23 cellular contexts compared by ENCODE assay signal in the genomic region with DNA sequence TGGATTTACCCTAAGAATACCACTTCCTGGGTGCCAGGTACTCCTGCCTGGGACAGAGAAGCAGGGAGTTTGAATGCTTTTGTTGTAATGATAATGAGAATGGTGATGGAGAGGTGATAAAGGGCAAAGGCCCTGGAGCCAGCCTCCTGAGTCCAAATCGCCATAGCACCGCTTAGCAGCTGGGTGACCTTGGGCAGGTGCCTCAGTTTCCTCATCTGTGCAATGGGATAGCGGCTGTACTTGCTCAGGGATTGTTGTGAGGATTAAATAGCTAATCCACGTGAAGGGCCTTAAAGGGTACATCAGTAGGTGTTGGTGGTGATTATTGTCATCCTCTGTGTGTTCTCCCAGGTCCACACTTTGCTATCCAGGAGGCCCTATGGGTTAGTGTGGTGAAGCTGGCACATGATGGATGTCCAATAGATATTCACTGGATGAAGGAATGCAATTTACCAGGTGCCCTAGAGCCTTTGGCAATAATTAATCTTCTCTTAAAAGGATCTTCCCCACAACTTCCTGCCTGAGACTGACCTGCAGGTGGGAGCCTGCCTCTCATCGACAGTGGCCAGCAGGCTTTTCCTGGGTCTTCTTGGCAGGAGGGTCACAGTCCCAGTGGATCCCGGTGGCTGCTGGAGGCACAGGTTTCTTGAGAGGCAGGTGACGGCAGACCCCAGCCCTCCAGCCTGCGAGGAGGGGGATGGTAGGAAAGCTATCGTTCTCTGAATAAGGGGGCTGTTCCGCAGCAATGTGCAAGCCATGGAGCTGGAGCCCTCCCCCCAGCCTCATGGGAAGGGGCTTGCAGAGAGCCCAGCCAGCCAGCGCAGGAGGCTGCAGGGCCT.
DNase-seq lines count a peak whose midpoint lies in the region; ATAC-seq, FAIRE-seq and TF ChIP-seq lines count a peak whose summit lies in the region.
"Had no signal": no experiment of that assay in that cellular context is flagged by ENCODE, and none has a peak within 500 bp of the region (broad histone marks: within the 10 kb centered on the region; RNA-seq: fewer than 3 reads in every experiment).

No MANE protein-coding gene starts in this region.

- FAIRE-seq in HepG2 (lab: Jason Lieb, UNC): no peak
- FAIRE-seq: GM12891, pancreas, small intestine had no signal

- no peak overlapping the region for H3K4me2 ChIP-seq in HepG2 (ENCODE audit: low read depth, low read length)

- no peak for TF ChIP-seq EP300 in HepG2 (IDR thresholded peaks at IDR 0.05; ENCODE audit: low read depth in 2 of 2, low read length in 2 of 2)
- no peak for TF ChIP-seq EP300 in HepG2 (CRISPR knock-in tag; IDR thresholded peaks at IDR 0.05; ENCODE audit: borderline replicate concordance)
- no peak for TF ChIP-seq EP300 in stomach (IDR thresholded peaks at IDR 0.05)

- H3K4me3 ChIP-seq in ascending aorta (no peak overlapping the region), HepG2 (replicated peaks in 1 of 3; ENCODE audit: insufficient read depth in 1 of 3, low read depth in 2 of 3, low read length in 3 of 3) (no peak overlapping the region), stomach (no peak overlapping the region)
- H3K4me3 ChIP-seq: pancreas, SK-N-MC had no signal

- H3K9me3 ChIP-seq in ascending aorta (no peaks in the 10 kb centered on the region), HepG2 (ENCODE audit: low read length) (no peaks in the 10 kb centered on the region), stomach (no peaks in the 10 kb centered on the region)
- H3K9me3 ChIP-seq: pancreas had no signal

- no peak overlapping the region for H3K27ac Mint-ChIP-seq in activated CD8-positive, alpha-beta T cell treated with anti-CD3 and anti-CD28 coated beads, Interleukin-2, amount 10 ng/mL, durations not matched to agents 7 days and 5 days
- H3K27ac Mint-ChIP-seq: activated CD4-positive, alpha-beta T cell treated with anti-CD3 and anti-CD28 coated beads, Interleukin-2, amount 10 ng/mL, durations not matched to agents 24 days and 14 days; activated naive CD8-positive, alpha-beta T cell treated with anti-CD3 and anti-CD28 coated beads for 36 hours had no signal

- POLR2A ChIA-PET in HepG2 (lab: Yijun Ruan, JAX): no interaction called here
- POLR2A ChIA-PET in RWPE1 (lab: Yijun Ruan, JAX; ENCODE audit: low non-redundant PET): no interaction called here
- POLR2A ChIA-PET in activated CD8-positive, alpha-beta T cell treated with anti-CD3 and anti-CD28 coated beads, Interleukin-2, amount 10 ng/mL, durations not matched to agents 7 days and 5 days (lab: Charles Lee): no interaction called here

- H3K9ac ChIP-seq in HepG2 (ENCODE audit: insufficient read depth, low read depth, low read length): no peak overlapping the region

- WGBS in HepG2 (ENCODE audit: low lambda C conversion rate): 96% methylated on average over 8 of the region's 11 CpGs
- 75 to 81% (median 76%) methylated on average over 7 to 11 of the region's 11 CpGs for WGBS in stomach, 5 donors

- no TSS peak for BruUV-seq in HepG2 (replicated peaks; lab: Mats Ljungman, UMichigan)

- no peak overlapping the region for H3K4me3 Mint-ChIP-seq in activated CD8-positive, alpha-beta T cell treated with anti-CD3 and anti-CD28 coated beads, Interleukin-2, amount 10 ng/mL, durations not matched to agents 7 days and 5 days
- H3K4me3 Mint-ChIP-seq: activated CD4-positive, alpha-beta T cell treated with anti-CD3 and anti-CD28 coated beads, Interleukin-2, amount 10 ng/mL, durations not matched to agents 24 days and 14 days; activated naive CD8-positive, alpha-beta T cell treated with anti-CD3 and anti-CD28 coated beads for 36 hours; activated T-cell treated with anti-CD3 and anti-CD28 coated beads, Interleukin-2, amount 50 U/mL, for 4 hours had no signal

- H3K4me1 Mint-ChIP-seq in activated CD8-positive, alpha-beta T cell treated with anti-CD3 and anti-CD28 coated beads, Interleukin-2, amount 10 ng/mL, durations not matched to agents 7 days and 5 days (ENCODE audit: low read depth): no peaks in the 10 kb centered on the region
- H3K4me1 Mint-ChIP-seq: activated CD4-positive, alpha-beta T cell treated with anti-CD3 and anti-CD28 coated beads, Interleukin-2, amount 10 ng/mL, durations not matched to agents 24 days and 14 days; activated naive CD8-positive, alpha-beta T cell treated with anti-CD3 and anti-CD28 coated beads for 36 hours had no signal

- H2AFZ ChIP-seq in HepG2 (ENCODE audit: low read length): no peak overlapping the region

- no peak for TF ChIP-seq POLR2A in HepG2 (IDR thresholded peaks at IDR 0.05; ENCODE audit: insufficient read depth in 1 of 2, low read depth in 2 of 2, low read length in 2 of 2)
- no peak for TF ChIP-seq POLR2A in stomach (IDR thresholded peaks at IDR 0.05)

- CTCF ChIA-PET in HepG2 (lab: Yijun Ruan, JAX; ENCODE audit: low intra/inter-chr PET ratio, low total read pairs) (no interaction called here), RWPE1 (lab: Yijun Ruan, JAX) (interaction anchor here (0.6 kb wide), 1 partner anchor 83 kb away, joined by 4 read pairs; no protein-coding TSS in a partner anchor)
- CTCF ChIA-PET in activated CD8-positive, alpha-beta T cell treated with anti-CD3 and anti-CD28 coated beads, Interleukin-2, amount 10 ng/mL, durations not matched to agents 7 days and 5 days (lab: Charles Lee): no interaction called here

- H3K36me3 ChIP-seq in ascending aorta: no peaks in the 10 kb centered on the region
- H3K36me3 ChIP-seq in HepG2 (replicated peaks in 1 of 2; ENCODE audit: control insufficient read depth in 1 of 2, insufficient read depth in 2 of 2, low read length in 2 of 2): no peaks in the 10 kb centered on the region
- H3K36me3 ChIP-seq in stomach: no peaks in the 10 kb centered on the region
- H3K36me3 ChIP-seq: pancreas had no signal

- intact Hi-C loops in ascending aorta (cut with DNase I) (no loop called here), HepG2 (cut with micrococcal nuclease; ENCODE audit: unreplicated experiment) (no loop called here), stomach (cut with DNase I; ENCODE audit: low total_unique reads) (no loop called here)

- no peak for TF ChIP-seq CTCF in ascending aorta (IDR thresholded peaks at IDR 0.05)
- TF ChIP-seq CTCF in HepG2 (CRISPR knock-in tag; IDR thresholded peaks at IDR 0.05): no peak
- TF ChIP-seq CTCF in stomach (IDR thresholded peaks at IDR 0.05): no peak
- no peak for TF ChIP-seq CTCF in RWPE1 (conservative IDR thresholded peaks at IDR 0.05; ENCODE audit: low read depth)

- TF ChIP-seq RAD21 in HepG2 (CRISPR knock-in tag; IDR thresholded peaks at IDR 0.05): no peak

- H3K36me3 Mint-ChIP-seq in activated CD8-positive, alpha-beta T cell treated with anti-CD3 and anti-CD28 coated beads, Interleukin-2, amount 10 ng/mL, durations not matched to agents 7 days and 5 days (ENCODE audit: low read depth): no peaks in the 10 kb centered on the region
- H3K36me3 Mint-ChIP-seq: activated naive CD8-positive, alpha-beta T cell treated with anti-CD3 and anti-CD28 coated beads for 36 hours had no signal

- no peaks in the 10 kb centered on the region for H3K9me3 Mint-ChIP-seq in activated CD8-positive, alpha-beta T cell treated with anti-CD3 and anti-CD28 coated beads, Interleukin-2, amount 10 ng/mL, durations not matched to agents 7 days and 5 days (ENCODE audit: insufficient read depth)
- H3K9me3 Mint-ChIP-seq: activated CD4-positive, alpha-beta T cell treated with anti-CD3 and anti-CD28 coated beads, Interleukin-2, amount 10 ng/mL, durations not matched to agents 24 days and 14 days; activated naive CD8-positive, alpha-beta T cell treated with anti-CD3 and anti-CD28 coated beads for 36 hours; activated T-cell treated with anti-CD3 and anti-CD28 coated beads, Interleukin-2, amount 50 U/mL, for 4 hours had no signal

- no peaks in the 10 kb centered on the region for H3K79me2 ChIP-seq in HepG2 (ENCODE audit: insufficient read depth, low read length)

- ATAC-seq in activated CD4-positive, CD25-positive, alpha-beta regulatory T cell treated with anti-CD3 and anti-CD28 coated beads, Interleukin-2, amount 50 U/mL, for 24 hours: no peak
- no peak for ATAC-seq in HepG2
- no peak for ATAC-seq in activated CD8-positive, alpha-beta T cell treated with anti-CD3 and anti-CD28 coated beads, Interleukin-2, amount 10 ng/mL, durations not matched to agents 7 days and 5 days
- ATAC-seq: activated T-cell treated with anti-CD3 and anti-CD28 coated beads, Interleukin-2, amount 50 U/mL, for 4 hours; pancreas had no signal

- H3K27me3 ChIP-seq in ascending aorta (no peaks in the 10 kb centered on the region), HepG2 (ENCODE audit: control insufficient read depth in 1 of 2, insufficient read depth in 2 of 2, low read length in 2 of 2) (no peaks in the 10 kb centered on the region), stomach (no peaks in the 10 kb centered on the region)
- H3K27me3 ChIP-seq: pancreas had no signal

- H3K4me1 ChIP-seq in ascending aorta (peaks cover 36 to 63% of the 10 kb centered on the region in 2 donors), HepG2 (ENCODE audit: insufficient read depth, low read length) (peaks cover 27% of the 10 kb centered on the region), stomach (peaks cover 27 to 93% (median 57%) of the 10 kb centered on the region in 4 donors)
- H3K4me1 ChIP-seq: pancreas had no signal

- in situ Hi-C loops in HepG2 (cut with HindIII; ENCODE audit: extremely low pct_ligation_motif_present, low pct_unique_long_range_greater_than_20kb): no loop called here

- peaks cover 4% of the 10 kb centered on the region for H3K27me3 Mint-ChIP-seq in activated CD8-positive, alpha-beta T cell treated with anti-CD3 and anti-CD28 coated beads, Interleukin-2, amount 10 ng/mL, durations not matched to agents 7 days and 5 days (ENCODE audit: low read depth)
- H3K27me3 Mint-ChIP-seq: activated naive CD8-positive, alpha-beta T cell treated with anti-CD3 and anti-CD28 coated beads for 36 hours had no signal

- H3K27ac ChIP-seq in ascending aorta (peak overlapping the region; percentile 80 to 91), HepG2 (ENCODE audit: extremely low read length, insufficient read depth, low read length) (no peak overlapping the region), stomach (peak overlapping the region in 2 of 5 donors; percentile 34 to 53), RWPE1 (no peak overlapping the region)
- H3K27ac ChIP-seq: 22Rv1, epithelial cell of prostate, pancreas, SK-N-MC had no signal

- peak; percentile 17 for DNase-seq in activated CD4-positive, CD25-positive, alpha-beta regulatory T cell treated with anti-CD3 and anti-CD28 coated beads, Interleukin-2, amount 50 U/mL, for 72 hours
- peak in 1 of 2 donors; percentile 60 for DNase-seq in ascending aorta (ENCODE audit: low spot score in 2 of 2)
- no peak for DNase-seq in HepG2 (ENCODE audit: low spot score)
- peak; percentile 20 for DNase-seq in stomach
- no peak for DNase-seq in RWPE1 (ENCODE audit: low spot score)
- DNase-seq in NCI-H1436 treated with DMSO at 0.1 percent for 48 hours (lab: John Stamatoyannopoulos, UW): no peak
- no peak for DNase-seq in activated CD8-positive, alpha-beta T cell treated with anti-CD3 and anti-CD28 coated beads, Interleukin-2, amount 10 ng/mL, durations not matched to agents 7 days and 5 days
- DNase-seq: activated CD4-positive, alpha-beta T cell treated with anti-CD3 and anti-CD28 coated beads, Interleukin-2, amount 10 ng/mL, durations not matched to agents 24 days and 14 days; activated naive CD8-positive, alpha-beta T cell treated with anti-CD3 and anti-CD28 coated beads for 36 hours; activated T-cell treated with anti-CD3 and anti-CD28 coated beads, Interleukin-2, amount 50 U/mL, for 4 hours; dermis blood vessel endothelial cell; DMS 273 treated with DMSO at 0.1 percent for 48 hours; GF-D8; NCI-H1048; NCI-H526 treated with DMSO at 0.1 percent for 48 hours; small intestine; stimulated activated CD4-positive, alpha-beta T cell treated with anti-CD3 and anti-CD28 coated beads, Interleukin-4, amount 100 ng/mL, for 24 hours had no signal

- H4K20me1 ChIP-seq in HepG2 (ENCODE audit: insufficient read depth, low read length): no peaks in the 10 kb centered on the region

Comparison
In these comparisons a context has a peak if more than half of its experiments do, and no peak if none do; other contexts are left out.
1. DNase-seq: peak in activated CD4-positive, CD25-positive, alpha-beta regulatory T cell treated with anti-CD3 and anti-CD28 coated beads, Interleukin-2, amount 50 U/mL, for 72 hours (single experiment) and stomach (single experiment); none in HepG2 (single experiment), RWPE1 (single experiment), NCI-H1436 treated with DMSO at 0.1 percent for 48 hours (single experiment) and activated CD8-positive, alpha-beta T cell treated with anti-CD3 and anti-CD28 coated beads, Interleukin-2, amount 10 ng/mL, durations not matched to agents 7 days and 5 days (single experiment).
2. H3K27ac ChIP-seq: peak in ascending aorta (2 of 2); none in HepG2 (single experiment) and RWPE1 (single experiment).